ENCODE assay signal across 18 cellular contexts in the genomic region with DNA sequence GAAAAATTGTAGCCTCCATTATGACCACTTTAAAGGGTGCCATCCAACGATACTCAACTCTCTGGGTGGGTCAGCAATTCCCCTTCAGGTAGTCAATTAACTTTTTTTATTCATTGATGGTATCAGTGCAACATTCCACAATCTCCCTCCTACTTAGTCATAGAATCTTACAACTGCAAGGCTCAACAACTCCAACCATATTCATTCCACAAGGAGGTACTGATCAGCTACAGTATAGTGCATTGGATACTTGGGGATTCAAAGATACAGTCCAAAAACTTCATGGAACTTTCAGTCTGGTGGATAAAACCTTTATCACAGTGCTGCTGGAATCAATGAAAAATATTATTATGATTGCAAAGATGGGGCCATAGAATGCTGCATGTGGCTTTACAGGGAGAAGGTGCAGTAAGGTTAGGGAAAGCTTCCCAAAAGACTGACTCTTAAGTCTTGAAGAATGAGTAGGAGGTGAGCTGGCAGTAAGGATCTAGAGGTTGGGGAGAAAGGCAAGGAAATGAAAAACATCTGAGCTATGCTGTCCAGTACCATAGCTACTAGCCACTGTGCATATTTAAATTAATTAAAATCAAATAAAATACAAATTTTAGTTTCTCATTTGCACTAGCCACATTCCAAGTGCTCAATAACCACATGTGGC.
DNase-seq lines count a peak whose midpoint lies in the region; ATAC-seq and TF ChIP-seq lines count a peak whose summit lies in the region.
"Had no signal": no experiment of that assay in that cellular context is flagged by ENCODE, and none has a peak within 500 bp of the region (broad histone marks: within the 10 kb centered on the region; RNA-seq: fewer than 3 reads in every experiment).

No MANE protein-coding gene starts in this region.

- H3K4me3 ChIP-seq in osteoblast (ENCODE audit: insufficient read depth, low read length): no peak overlapping the region
- H3K4me3 ChIP-seq: HAP-1 had no signal

- H3K27ac Mint-ChIP-seq in nephron progenitor cell: no peak overlapping the region

- H3K4me2 ChIP-seq in osteoblast (ENCODE audit: insufficient read depth, low read length): no peak overlapping the region

- H3K4me1 Mint-ChIP-seq in nephron progenitor cell: no peaks in the 10 kb centered on the region

- H3K27ac ChIP-seq in epithelial cell of prostate (peak overlapping the region; percentile 62), osteoblast (ENCODE audit: low read depth, low read length) (no peak overlapping the region)
- H3K27ac ChIP-seq: C4-2B had no signal

- H3K36me3 Mint-ChIP-seq in nephron progenitor cell (ENCODE audit: low read depth): peaks cover 9% of the 10 kb centered on the region

- peaks cover 6% of the 10 kb centered on the region for H3K4me1 ChIP-seq in osteoblast (ENCODE audit: insufficient read depth, low read length)
- H3K4me1 ChIP-seq: Caco-2, HAP-1 had no signal

- no peaks in the 10 kb centered on the region for H3K36me3 ChIP-seq in osteoblast (ENCODE audit: insufficient read depth, low read length)
- H3K36me3 ChIP-seq: HAP-1 had no signal

- no peak for ATAC-seq in HG02884 (IDR thresholded peaks at IDR 0.05; ENCODE audit: unreplicated experiment)
- ATAC-seq: HepG2 had no signal

- no peaks in the 10 kb centered on the region for H3K27me3 Mint-ChIP-seq in nephron progenitor cell (ENCODE audit: low read depth, poor library complexity)

- H3K27me3 ChIP-seq in osteoblast (ENCODE audit: insufficient read depth, low read length): no peaks in the 10 kb centered on the region

- peaks cover 20% of the 10 kb centered on the region for H3K9me3 Mint-ChIP-seq in nephron progenitor cell

- no peaks in the 10 kb centered on the region for H3K79me2 ChIP-seq in osteoblast (ENCODE audit: insufficient read depth, low read length)

- no peak overlapping the region for H2AFZ ChIP-seq in osteoblast (ENCODE audit: low read length)

- no peaks in the 10 kb centered on the region for H3K9me3 ChIP-seq in osteoblast (ENCODE audit: low read depth, low read length)

- no peak overlapping the region for H3K4me3 Mint-ChIP-seq in nephron progenitor cell

- DNase-seq in EH (ENCODE audit: low read depth) (peak; percentile 52), HT1080 (ENCODE audit: low read depth) (peak; percentile 44), epithelial cell of prostate (ENCODE audit: low read depth, low spot score) (no peak), osteoblast (ENCODE audit: insufficient read length, low spot score, missing footprints) (peak; percentile 37), nephron progenitor cell (no peak), HUDEP-2 (lab: John Stamatoyannopoulos, UW; ENCODE audit: unreplicated experiment in 76 of 76) (no peak), Kasumi-1 (lab: John Stamatoyannopoulos, UW) (no peak)
- DNase-seq: Caco-2; MM.1S; NCI-H1092 treated with DMSO at 0.1 percent for 48 hours; NCI-H1694 treated with DMSO at 0.1 percent for 48 hours; NCI-H526 treated with DMSO at 0.1 percent for 48 hours; NK-92 treated with Interleukin-12 subunit alpha and Interleukin-12 subunit beta, amount 100 ng/mL, for 24 hours; SHP77 had no signal

- H4K20me1 ChIP-seq in osteoblast (ENCODE audit: insufficient read depth, low read length): no peaks in the 10 kb centered on the region

- TF ChIP-seq CTCF in osteoblast (IDR thresholded peaks at IDR 0.05; ENCODE audit: extremely low read depth, low read depth, low read length): no peak
- no peak for TF ChIP-seq CTCF in nephron progenitor cell (IDR thresholded peaks at IDR 0.05)

Comparison
In these comparisons a context has a peak if more than half of its experiments do, and no peak if none do; other contexts are left out.
1. DNase-seq: peak in EH (single experiment), HT1080 (single experiment) and osteoblast (single experiment); none in epithelial cell of prostate (single experiment), nephron progenitor cell (single experiment), HUDEP-2 (0 of 76) and Kasumi-1 (0 of 2).